ENCODE assay signal across 27 cellular contexts in genomic region chr19:33647146-33647545, GRCh38. TPM values are rescaled to one million over a fixed set of nuclear protein-coding genes. Genes with fewer than 3 reads are reported as not detected.
"Had no signal": no experiment of that assay in that cellular context is flagged by ENCODE, and none has a peak within 500 bp of the region (broad histone marks: within the 10 kb centered on the region; RNA-seq: fewer than 3 reads in every experiment).

No MANE protein-coding gene starts in this region.

- H3K4me3 ChIP-seq: hepatocyte, left ventricle myocardium inferior, lung, mucosa of descending colon, ovary, right atrium auricular region, right lobe of liver, smooth muscle cell, testis, thyroid gland, transverse colon, upper lobe of left lung had no signal

- H3K4me1 ChIP-seq: left ventricle myocardium inferior, right atrium auricular region, right lobe of liver, testis, thyroid gland, transverse colon, upper lobe of left lung had no signal

- ATAC-seq: mucosa of descending colon; naive thymus-derived CD4-positive, alpha-beta T cell; natural killer cell treated with Interleukin-12 subunit alpha and Interleukin-12 subunit beta and Interleukin-15 and Interleukin-18, amount 100 ng/mL, for 72 hours; right lobe of liver; stimulated activated effector memory CD8-positive, alpha-beta T cell treated with anti-CD3 and anti-CD28 coated beads, Interleukin-12 subunit alpha, Interleukin-12 subunit beta, amount 100 ng/mL, for 72 hours had no signal

- H3K4me3 Mint-ChIP-seq: naive thymus-derived CD4-positive, alpha-beta T cell; natural killer cell treated with Interleukin-12 subunit alpha and Interleukin-12 subunit beta and Interleukin-15 and Interleukin-18, amount 100 ng/mL, for 72 hours; stimulated activated effector memory CD8-positive, alpha-beta T cell treated with anti-CD3 and anti-CD28 coated beads, Interleukin-12 subunit alpha, Interleukin-12 subunit beta, amount 100 ng/mL, for 72 hours; stimulated activated naive CD8-positive, alpha-beta T cell treated with anti-CD3 and anti-CD28 coated beads, Interleukin-15, Interleukin-2, amounts not matched to agents 100 ng/mL and 50 ng/mL, for 24 hours had no signal

- DNase-seq: left ventricle myocardium inferior; mesendoderm; midbrain; mucosa of descending colon; naive thymus-derived CD4-positive, alpha-beta T cell; ovary; stimulated activated CD4-positive, alpha-beta T cell treated with anti-CD3 and anti-CD28 coated beads, Interleukin-1b, Interleukin-23, amount 100 ng/mL, for 48 hours; stimulated activated CD4-positive, alpha-beta T cell treated with anti-CD3 and anti-CD28 coated beads, Interleukin-2, amount 100 ng/mL, for 48 hours; stimulated activated naive CD4-positive, alpha-beta T cell; substantia nigra; testis; thyroid gland; transverse colon; upper lobe of left lung had no signal

- H3K27me3 ChIP-seq: hepatocyte, ovary, right atrium auricular region, right lobe of liver, testis, thyroid gland, transverse colon, upper lobe of left lung had no signal

- H3K27ac Mint-ChIP-seq: naive thymus-derived CD4-positive, alpha-beta T cell; natural killer cell treated with Interleukin-12 subunit alpha and Interleukin-12 subunit beta and Interleukin-15 and Interleukin-18, amount 100 ng/mL, for 72 hours; progenitor cell of endocrine pancreas; stimulated activated effector memory CD8-positive, alpha-beta T cell treated with anti-CD3 and anti-CD28 coated beads, Interleukin-12 subunit alpha, Interleukin-12 subunit beta, amount 100 ng/mL, for 72 hours; stimulated activated naive CD8-positive, alpha-beta T cell treated with anti-CD3 and anti-CD28 coated beads, Interleukin-15, Interleukin-2, amounts not matched to agents 100 ng/mL and 50 ng/mL, for 24 hours had no signal

- H3K36me3 ChIP-seq: left ventricle myocardium inferior, ovary, right atrium auricular region, right lobe of liver, thyroid gland, transverse colon, upper lobe of left lung had no signal

- H3K4me1 Mint-ChIP-seq: stimulated activated effector memory CD8-positive, alpha-beta T cell treated with anti-CD3 and anti-CD28 coated beads, Interleukin-12 subunit alpha, Interleukin-12 subunit beta, amount 100 ng/mL, for 72 hours had no signal

- H3K36me3 Mint-ChIP-seq: naive thymus-derived CD4-positive, alpha-beta T cell; natural killer cell treated with Interleukin-12 subunit alpha and Interleukin-12 subunit beta and Interleukin-15 and Interleukin-18, amount 100 ng/mL, for 72 hours; stimulated activated effector memory CD8-positive, alpha-beta T cell treated with anti-CD3 and anti-CD28 coated beads, Interleukin-12 subunit alpha, Interleukin-12 subunit beta, amount 100 ng/mL, for 72 hours had no signal

- H3K27ac ChIP-seq: hepatocyte, left ventricle myocardium inferior, ovary, right atrium auricular region, right lobe of liver, testis, thyroid gland, transverse colon, upper lobe of left lung had no signal

- H3K9me3 Mint-ChIP-seq: natural killer cell treated with Interleukin-12 subunit alpha and Interleukin-12 subunit beta and Interleukin-15 and Interleukin-18, amount 100 ng/mL, for 72 hours; stimulated activated effector memory CD8-positive, alpha-beta T cell treated with anti-CD3 and anti-CD28 coated beads, Interleukin-12 subunit alpha, Interleukin-12 subunit beta, amount 100 ng/mL, for 72 hours; stimulated activated naive CD8-positive, alpha-beta T cell treated with anti-CD3 and anti-CD28 coated beads, Interleukin-15, Interleukin-2, amounts not matched to agents 100 ng/mL and 50 ng/mL, for 24 hours had no signal

- H3K9me3 ChIP-seq: left ventricle myocardium inferior, mucosa of descending colon, ovary, right atrium auricular region, right lobe of liver, testis, thyroid gland, transverse colon, upper lobe of left lung had no signal

RNA-seq across cellular contexts. Expression of gene CHST8, which starts 25.4 kb away (rescaled TPM):
- total RNA-seq: kidney epithelial cell; myocyte; naive thymus-derived CD4-positive, alpha-beta T cell; natural killer cell treated with Interleukin-12 subunit alpha and Interleukin-12 subunit beta and Interleukin-15 and Interleukin-18, amount 100 ng/mL, for 72 hours; renal cortical epithelial cell; skeletal muscle tissue; smooth muscle cell; transverse colon had no signal
- polyA plus RNA-seq: naive thymus-derived CD4-positive, alpha-beta T cell; smooth muscle cell had no signal
